ENCODE assay signal across 19 cellular contexts in genomic region chr6:50862172-50862571, GRCh38. TPM values are rescaled to one million over a fixed set of nuclear protein-coding genes. Genes with fewer than 3 reads are reported as not detected.
"Had no signal": no experiment of that assay in that cellular context is flagged by ENCODE, and none has a peak within 500 bp of the region (broad histone marks: within the 10 kb centered on the region; RNA-seq: fewer than 3 reads in every experiment).

No MANE protein-coding gene starts in this region.

- H3K36me3 ChIP-seq: gastroesophageal sphincter, left ventricle myocardium inferior, lower lobe of right lung, stomach had no signal

- H3K4me3 ChIP-seq: coronary artery, gastroesophageal sphincter, hepatocyte, left ventricle myocardium inferior, lower lobe of right lung, stomach had no signal

- H3K9me3 ChIP-seq: lower lobe of right lung had no signal

- H3K27ac ChIP-seq: coronary artery, gastroesophageal sphincter, hepatocyte, left ventricle myocardium inferior, lower lobe of right lung, stomach had no signal

- H2AFZ ChIP-seq: hepatocyte had no signal

- H3K4me1 ChIP-seq: gastroesophageal sphincter, left ventricle myocardium inferior, lower lobe of right lung, stomach had no signal

- DNase-seq: effector CD8-positive, alpha-beta T cell; kidney; left cardiac atrium; left ventricle myocardium inferior; lower lobe of right lung; mesenchymal stem cell; naive B cell; right cardiac atrium; small intestine; stimulated activated CD4-positive, alpha-beta T cell treated with anti-CD3 and anti-CD28 coated beads, Interleukin-12 subunit alpha, Interleukin-12 subunit beta, amount 100 ng/mL, for 4 hours; stimulated activated naive CD4-positive, alpha-beta T cell; stomach; trophoblast cell had no signal

- H3K4me2 ChIP-seq: hepatocyte had no signal

RNA-seq across cellular contexts. Expression of gene TFAP2B, which starts 43.5 kb away (rescaled TPM):
- total RNA-seq: dermis microvascular lymphatic vessel endothelial cell, fibroblast of lung, left cardiac atrium, left ventricle myocardium inferior, lower lobe of right lung, posterior vena cava, right cardiac atrium had no signal
- polyA plus RNA-seq: fibroblast of lung, right cardiac atrium, small intestine had no signal
